In genomic region chr3:119630562-119631329, GRCh38 we compare ENCODE assay signal across 11 cellular contexts. TPM values are rescaled to one million over a fixed set of nuclear protein-coding genes. Genes with fewer than 3 reads are reported as not detected.
DNase-seq lines count a peak whose midpoint lies in the region; ATAC-seq and TF ChIP-seq lines count a peak whose summit lies in the region.
"Had no signal": no experiment of that assay in that cellular context is flagged by ENCODE, and none has a peak within 500 bp of the region (broad histone marks: within the 10 kb centered on the region; RNA-seq: fewer than 3 reads in every experiment).

No MANE protein-coding gene starts in this region.

- H3K4me2 ChIP-seq in KMS-11, result 0 out of 2 replicates have a peak overlapping the region, but pooled peaks have one; percentile 6

- no peaks in the 10 kb centered on the region for H3K9me3 ChIP-seq in subcutaneous abdominal adipose tissue (ENCODE audit: control insufficient read depth in 5 of 5, low read length in 5 of 5)
- H3K9me3 ChIP-seq: SJSA1 had no signal

- H3K27me3 ChIP-seq in KMS-11 (ENCODE audit: insufficient read depth, low read depth) (no peaks in the 10 kb centered on the region), subcutaneous abdominal adipose tissue (ENCODE audit: control insufficient read depth in 5 of 5, insufficient read depth in 4 of 5, low read length in 5 of 5) (no peaks in the 10 kb centered on the region)
- H3K27me3 ChIP-seq: SJSA1 had no signal

- H4K20me1 ChIP-seq in KMS-11 (ENCODE audit: insufficient read depth), result no peaks in the 10 kb centered on the region

- no peak overlapping the region for H3K27ac ChIP-seq in KMS-11
- H3K27ac ChIP-seq in subcutaneous abdominal adipose tissue (ENCODE audit: low read depth, low read length), result peak overlapping the region; percentile 84
- H3K27ac ChIP-seq: foreskin keratinocyte, SJSA1 had no signal

- H3K4me1 ChIP-seq in KMS-11 (ENCODE audit: low read depth, poor library complexity, severe bottlenecking) (peaks cover 14% of the 10 kb centered on the region), subcutaneous abdominal adipose tissue (ENCODE audit: control insufficient read depth in 5 of 5, insufficient read depth in 5 of 5, low read length in 5 of 5) (peaks cover 11 to 56% (median 32%) of the 10 kb centered on the region in 5 donors)
- H3K4me1 ChIP-seq: foreskin keratinocyte had no signal

- no peak overlapping the region for H2AFZ ChIP-seq in KMS-11 (ENCODE audit: low read depth)

- DNase-seq in astrocyte of the spinal cord (ENCODE audit: low read depth, low spot score) (peak; percentile 46), kidney glomerular epithelial cell (lab: John Stamatoyannopoulos, UW) (peak; percentile 31), foreskin melanocyte (no peak), mucosa of gallbladder (ENCODE audit: low spot score) (no peak)
- DNase-seq in stimulated activated CD4-positive, alpha-beta T cell treated with anti-CD3 and anti-CD28 coated beads, Interleukin-12 subunit alpha, Interleukin-12 subunit beta, amount 100 ng/mL, for 4 hours, result no peak
- DNase-seq: foreskin keratinocyte, substantia nigra had no signal

- H3K9ac ChIP-seq in KMS-11, result no peak overlapping the region
- peak overlapping the region in 3 of 5 donors; percentile 16 to 26 (median 18) for H3K9ac ChIP-seq in subcutaneous abdominal adipose tissue (ENCODE audit: low read length in 5 of 5)

- H3K36me3 ChIP-seq in KMS-11 (ENCODE audit: insufficient read depth) (no peaks in the 10 kb centered on the region), subcutaneous abdominal adipose tissue (ENCODE audit: control insufficient read depth in 5 of 5, insufficient read depth in 5 of 5, low read length in 5 of 5) (no peaks in the 10 kb centered on the region)
- H3K36me3 ChIP-seq: SJSA1 had no signal

- in situ Hi-C loops in astrocyte of the spinal cord (cut with HindIII; ENCODE audit: low sequenced_read_pairs), result no loop called here

- H3K79me2 ChIP-seq in KMS-11 (ENCODE audit: insufficient read depth, low read depth), result no peaks in the 10 kb centered on the region

- no peak overlapping the region for H3K4me3 ChIP-seq in KMS-11 (IDR thresholded peaks at IDR 0.05; ENCODE audit: insufficient read depth, low read depth, low read length)
- no peak overlapping the region for H3K4me3 ChIP-seq in astrocyte of the spinal cord (ENCODE audit: low read depth, low read length)
- no peak overlapping the region for H3K4me3 ChIP-seq in subcutaneous abdominal adipose tissue (ENCODE audit: low read depth in 1 of 5, low read length in 5 of 5)
- H3K4me3 ChIP-seq: SJSA1 had no signal

- ATAC-seq in HG03159 (IDR thresholded peaks at IDR 0.05; ENCODE audit: unreplicated experiment), result no peak
- ATAC-seq: foreskin keratinocyte had no signal

- TF ChIP-seq CTCF in KMS-11 (conservative IDR thresholded peaks at IDR 0.05; ENCODE audit: low read depth, low read length) (no peak), astrocyte of the spinal cord (IDR thresholded peaks at IDR 0.05; ENCODE audit: low read depth, low read length) (no peak)

RNA-seq across cellular contexts. Expression of gene POPDC2, which starts 29.6 kb away (rescaled TPM):
- 53.2 TPM for total RNA-seq in mucosa of gallbladder

RNA-seq across cellular contexts. Expression of gene PLA1A, which starts 33.1 kb away (rescaled TPM):
- total RNA-seq in mucosa of gallbladder, result 1.6 TPM
- total RNA-seq: foreskin keratinocyte had no signal

RNA-seq across cellular contexts. Expression of gene COX17, which starts 46.5 kb away (rescaled TPM):
- total RNA-seq in mucosa of gallbladder, result 45.1 TPM

RNA-seq across cellular contexts. Expression of gene ADPRH, which starts 51.5 kb away (rescaled TPM):
- total RNA-seq in mucosa of gallbladder, result 9.5 TPM

Comparison
In these comparisons a context has a peak if more than half of its experiments do, and no peak if none do; other contexts are left out.
1. DNase-seq: peak in astrocyte of the spinal cord (single experiment) and kidney glomerular epithelial cell (single experiment); none in foreskin melanocyte (single experiment), stimulated activated CD4-positive, alpha-beta T cell treated with anti-CD3 and anti-CD28 coated beads, Interleukin-12 subunit alpha, Interleukin-12 subunit beta, amount 100 ng/mL, for 4 hours (single experiment) and mucosa of gallbladder (single experiment).